In genomic region chr19:48713041-48713863, GRCh38 we compare ENCODE assay signal across 6 cellular contexts. TPM values are rescaled to one million over a fixed set of nuclear protein-coding genes. Genes with fewer than 3 reads are reported as not detected.
DNase-seq lines count a peak whose midpoint lies in the region; ATAC-seq and TF ChIP-seq lines count a peak whose summit lies in the region.

No MANE protein-coding gene starts in this region.

- H3K4me3 ChIP-seq in prostate gland, result peak overlapping the region; percentile 47 to 49

- WGBS in prostate gland, result 14% methylated on average over 25 of the region's 25 CpGs

- H3K4me3 Mint-ChIP-seq in stimulated activated naive CD8-positive, alpha-beta T cell treated with anti-CD3 and anti-CD28 coated beads, Interleukin-15, Interleukin-2, amounts not matched to agents 100 ng/mL and 50 ng/mL, for 24 hours, result peak overlapping the region; percentile 83

- TF ChIP-seq CTCF in prostate gland (IDR thresholded peaks at IDR 0.05), result peak in 1 of 4 experiments; percentile 17

- DNase-seq in stimulated activated naive CD8-positive, alpha-beta T cell treated with anti-CD3 and anti-CD28 coated beads, Interleukin-15, Interleukin-2, amounts not matched to agents 100 U/mL and 50 U/mL, for 24 hours, result no peak
- no peak for DNase-seq in prostate gland (ENCODE audit: low spot score)

- intact Hi-C loops in prostate gland (cut with DNase I), result loop anchor here (5.0 kb wide), 1 partner anchor 71 kb away; no protein-coding TSS in a partner anchor

- H3K27ac ChIP-seq in cingulate gyrus (ENCODE audit: low read depth, low read length) (peak overlapping the region; percentile 75), prostate gland (peak overlapping the region; percentile 59 to 67)

- H3K9me3 Mint-ChIP-seq in stimulated activated naive CD8-positive, alpha-beta T cell treated with anti-CD3 and anti-CD28 coated beads, Interleukin-15, Interleukin-2, amounts not matched to agents 100 ng/mL and 50 ng/mL, for 24 hours, result no peaks in the 10 kb centered on the region

- no peaks in the 10 kb centered on the region for H3K9me3 ChIP-seq in prostate gland

- peaks cover 15% of the 10 kb centered on the region for H3K4me1 Mint-ChIP-seq in stimulated activated naive CD8-positive, alpha-beta T cell treated with anti-CD3 and anti-CD28 coated beads, Interleukin-15, Interleukin-2, amounts not matched to agents 100 ng/mL and 50 ng/mL, for 24 hours (ENCODE audit: low read depth)

- H3K27ac Mint-ChIP-seq in stimulated activated naive CD8-positive, alpha-beta T cell treated with anti-CD3 and anti-CD28 coated beads, Interleukin-15, Interleukin-2, amounts not matched to agents 100 ng/mL and 50 ng/mL, for 24 hours, result peak overlapping the region; percentile 52

- H3K4me1 ChIP-seq in prostate gland (replicated peaks), result peaks cover 8% of the 10 kb centered on the region

- no peak for TF ChIP-seq POLR2A in prostate gland (IDR thresholded peaks at IDR 0.05)

- no peaks in the 10 kb centered on the region for H3K36me3 Mint-ChIP-seq in stimulated activated naive CD8-positive, alpha-beta T cell treated with anti-CD3 and anti-CD28 coated beads, Interleukin-15, Interleukin-2, amounts not matched to agents 100 ng/mL and 50 ng/mL, for 24 hours (ENCODE audit: low read depth)

- no peaks in the 10 kb centered on the region for H3K36me3 ChIP-seq in prostate gland

- H3K27me3 Mint-ChIP-seq in stimulated activated naive CD8-positive, alpha-beta T cell treated with anti-CD3 and anti-CD28 coated beads, Interleukin-15, Interleukin-2, amounts not matched to agents 100 ng/mL and 50 ng/mL, for 24 hours, result no peaks in the 10 kb centered on the region

- no peaks in the 10 kb centered on the region for H3K27me3 ChIP-seq in prostate gland (replicated peaks; ENCODE audit: insufficient read depth)

- no peak for ATAC-seq in stimulated activated naive CD8-positive, alpha-beta T cell treated with anti-CD3 and anti-CD28 coated beads, Interleukin-15, Interleukin-2, amounts not matched to agents 100 U/mL and 50 U/mL, for 24 hours
- ATAC-seq in HG02981 (IDR thresholded peaks at IDR 0.05; ENCODE audit: unreplicated experiment), result no peak
- ATAC-seq in GM19463 (IDR thresholded peaks at IDR 0.05; ENCODE audit: unreplicated experiment), result no peak

RNA-seq across cellular contexts. Expression of gene MAMSTR, which starts 6.3 kb away (rescaled TPM):
- total RNA-seq in prostate gland, result 10 to 100 TPM in 1 of 2 donors, 1 to 10 TPM in 1; 2.6 to 13.9 TPM

RNA-seq across cellular contexts. Expression of gene FUT2, which starts 17.5 kb away (rescaled TPM):
- 1 to 10 TPM; 1.4 to 2.7 TPM for total RNA-seq in prostate gland

RNA-seq across cellular contexts. Expression of gene RASIP1, which starts 27.2 kb away (rescaled TPM):
- 10 to 100 TPM in 1 of 2 donors, 1 to 10 TPM in 1; 9.1 to 16.2 TPM for total RNA-seq in prostate gland

RNA-seq across cellular contexts. Expression of gene IZUMO1, which starts 33.5 kb away (rescaled TPM):
- total RNA-seq in prostate gland, result 1 to 10 TPM in 1 of 2 donors, not detected in 1; 6.4 TPM

RNA-seq across cellular contexts. Expression of gene FUT1, which starts 39.2 kb away (rescaled TPM):
- 1 to 10 TPM; 2.1 to 4.1 TPM for total RNA-seq in prostate gland
